2 cellular contexts compared by ENCODE assay signal in genomic region chr6:24504642-24505586, GRCh38.
TF ChIP-seq lines count a peak whose summit lies in the region.

No MANE protein-coding gene starts in this region.

TF ChIP-seq in HEK293, 187 proteins besides CTCF, POLR2A, EP300 and RAD21:
- TF ChIP-seq ZBTB49 (tag by site-specific recombination; IDR thresholded peaks at IDR 0.05; ENCODE audit: low read depth), result no peak
- TF ChIP-seq ZNF473 (tag by site-specific recombination; IDR thresholded peaks at IDR 0.05), result no peak
- TF ChIP-seq HOXA7 (CRISPR knock-in tag; IDR thresholded peaks at IDR 0.05; ENCODE audit: borderline replicate concordance), result no peak
- peak; percentile 10; the same call in 1 of the 2 replicates for TF ChIP-seq IKZF3 (tag by site-specific recombination; IDR thresholded peaks at IDR 0.05)

TF ChIP-seq in SK-N-SH, 30 proteins besides CTCF, POLR2A, EP300 and RAD21:
- TF ChIP-seq GATA2 (CRISPR knock-in tag; IDR thresholded peaks at IDR 0.05) (peak; percentile 27; the same call in 1 of the 2 replicates), TCF12 (IDR thresholded peaks at IDR 0.05) (peak; percentile 69), RCOR1 (IDR thresholded peaks at IDR 0.05; ENCODE audit: low read length) (peak; percentile 54; the same call in 1 of the 2 replicates), FOSL2 (IDR thresholded peaks at IDR 0.05; ENCODE audit: borderline replicate concordance, low read depth) (no peak)
